Comparison of ENCODE assay signal across 8 cellular contexts in the genomic region with DNA sequence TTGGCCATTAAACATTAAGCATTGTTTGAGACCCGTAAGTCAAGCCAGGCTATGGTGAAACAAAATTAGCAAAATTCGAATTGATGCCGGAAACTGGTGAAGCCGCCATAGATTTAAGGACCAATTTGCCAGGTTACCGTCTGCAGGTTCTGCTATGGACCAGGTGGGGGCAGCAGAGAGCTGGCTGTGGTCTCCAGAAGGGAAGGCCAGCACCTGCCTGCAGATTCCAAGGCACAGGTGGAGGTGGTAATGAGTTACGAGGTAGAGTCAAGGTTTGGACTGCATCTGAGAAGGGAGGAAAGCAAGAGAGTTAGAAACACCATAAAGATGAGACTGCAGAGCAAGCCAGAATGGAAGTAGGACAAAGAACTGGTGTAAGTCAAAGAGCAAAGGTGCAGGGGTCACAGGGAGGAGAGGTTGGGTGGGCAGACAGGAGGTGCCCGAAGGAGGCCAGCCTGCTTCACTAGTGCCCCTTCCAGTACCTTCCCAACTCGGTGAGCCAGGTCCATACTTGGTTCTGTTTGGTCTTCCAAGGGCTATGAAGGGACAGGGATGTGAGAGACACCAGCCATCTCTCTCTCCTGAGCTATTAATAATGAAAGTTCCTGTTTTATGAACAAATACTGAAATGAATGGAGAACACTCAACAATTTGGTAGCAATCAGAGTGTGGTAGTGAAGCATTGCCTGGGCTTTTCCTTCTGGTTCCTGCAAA.
DNase-seq lines count a peak whose midpoint lies in the region; ATAC-seq and TF ChIP-seq lines count a peak whose summit lies in the region.

No MANE protein-coding gene starts in this region.

- no peak overlapping the region for H3K4me2 ChIP-seq in hepatocyte

- H3K27ac ChIP-seq in hepatocyte = no peak overlapping the region

- H3K27me3 ChIP-seq in hepatocyte = no peaks in the 10 kb centered on the region

- no peaks in the 10 kb centered on the region for H3K9me2 ChIP-seq in hepatocyte (replicated peaks; ENCODE audit: insufficient read depth)

- WGBS in hepatocyte (ENCODE audit: low lambda C conversion rate, missing lambda C conversion rate) = 54% methylated on average over 8 of the region's 8 CpGs

- no peaks in the 10 kb centered on the region for H3K36me3 Mint-ChIP-seq in activated naive CD4-positive, alpha-beta T cell treated with anti-CD3 and anti-CD28 coated beads, Interleukin-2, amount 10 ng/mL, durations not matched to agents 7 days and 5 days

- no peak overlapping the region for H2AFZ ChIP-seq in hepatocyte

- no peak overlapping the region for H3K27ac Mint-ChIP-seq in activated naive CD4-positive, alpha-beta T cell treated with anti-CD3 and anti-CD28 coated beads, Interleukin-2, amount 10 ng/mL, durations not matched to agents 7 days and 5 days

- H3K9me3 Mint-ChIP-seq in activated naive CD4-positive, alpha-beta T cell treated with anti-CD3 and anti-CD28 coated beads, Interleukin-2, amount 10 ng/mL, durations not matched to agents 7 days and 5 days = no peaks in the 10 kb centered on the region

- no peaks in the 10 kb centered on the region for H3K36me3 ChIP-seq in hepatocyte (replicated peaks; ENCODE audit: insufficient read depth, low read depth)

- H3K4me3 Mint-ChIP-seq in activated naive CD4-positive, alpha-beta T cell treated with anti-CD3 and anti-CD28 coated beads, Interleukin-2, amount 10 ng/mL, durations not matched to agents 7 days and 5 days = no peak overlapping the region

- peak; percentile 66 for DNase-seq in DMS53 treated with DMSO at 0.1 percent for 48 hours (lab: John Stamatoyannopoulos, UW; ENCODE audit: unreplicated experiment)
- DNase-seq in RPMI7951 (ENCODE audit: low read depth) = peak; percentile 21
- DNase-seq in activated naive CD4-positive, alpha-beta T cell treated with anti-CD3 and anti-CD28 coated beads, Interleukin-2, amount 10 ng/mL, durations not matched to agents 7 days and 5 days = peak; percentile 69
- DNase-seq in hepatocyte (ENCODE audit: low spot score) = peak; percentile 79
- DNase-seq in stimulated activated CD4-positive, alpha-beta T cell treated with anti-CD3 and anti-CD28 coated beads, Interleukin-1b, Interleukin-23, amount 100 ng/mL, for 48 hours = peak; percentile 52
- DNase-seq in epidermal melanocyte (ENCODE audit: insufficient read length, low spot score) = no peak

- TF ChIP-seq CTCF in hepatocyte (IDR thresholded peaks at IDR 0.05; ENCODE audit: poor library complexity) = peak; percentile 87

- ATAC-seq in GM19463 (IDR thresholded peaks at IDR 0.05; ENCODE audit: unreplicated experiment) = peak; percentile 92
- peak; percentile 99 for ATAC-seq in HG03460 (IDR thresholded peaks at IDR 0.05; ENCODE audit: unreplicated experiment)

- no peaks in the 10 kb centered on the region for H3K9me3 ChIP-seq in hepatocyte (ENCODE audit: low read depth)

- H3K4me1 ChIP-seq in hepatocyte (ENCODE audit: insufficient read depth) = no peaks in the 10 kb centered on the region

- H3K4me3 ChIP-seq in hepatocyte = no peak overlapping the region

- H3K27me3 Mint-ChIP-seq in activated naive CD4-positive, alpha-beta T cell treated with anti-CD3 and anti-CD28 coated beads, Interleukin-2, amount 10 ng/mL, durations not matched to agents 7 days and 5 days = peaks cover 6% of the 10 kb centered on the region

- CTCF ChIA-PET in activated naive CD4-positive, alpha-beta T cell treated with anti-CD3 and anti-CD28 coated beads, Interleukin-2, amount 10 ng/mL, durations not matched to agents 7 days and 5 days (lab: Charles Lee) = interaction anchor here (0.5 to 2.4 kb wide), 13 partner anchors 11 to 681 kb away, joined by 3 to 8 read pairs (median 4); no protein-coding TSS in a partner anchor

- no peaks in the 10 kb centered on the region for H4K20me1 ChIP-seq in hepatocyte (ENCODE audit: insufficient read depth, poor library complexity, severe bottlenecking)

- peaks cover 3% of the 10 kb centered on the region for H3K4me1 Mint-ChIP-seq in activated naive CD4-positive, alpha-beta T cell treated with anti-CD3 and anti-CD28 coated beads, Interleukin-2, amount 10 ng/mL, durations not matched to agents 7 days and 5 days

- H3K79me2 ChIP-seq in hepatocyte = no peaks in the 10 kb centered on the region
